Comparison of ENCODE assay signal across 12 cellular contexts in the genomic region with DNA sequence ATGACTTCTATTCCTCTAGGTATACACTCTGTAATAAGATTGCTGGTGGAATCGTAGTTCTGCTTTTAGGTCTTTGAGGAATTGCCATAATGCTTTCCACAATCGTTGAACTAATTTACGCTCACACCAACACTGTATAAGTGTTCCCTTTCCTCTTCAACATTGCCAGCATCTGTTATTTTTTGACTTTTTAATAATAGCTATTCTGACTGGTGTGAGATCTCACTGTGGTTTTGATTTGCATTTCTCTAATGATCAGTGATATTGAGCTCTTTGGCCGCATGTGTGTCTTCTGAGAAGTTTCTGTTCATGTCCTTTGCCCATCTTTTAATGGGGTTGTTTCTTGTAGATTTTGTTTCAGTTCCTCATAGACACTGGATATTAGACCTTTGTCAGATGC. TPM values are rescaled to one million over a fixed set of nuclear protein-coding genes. Genes with fewer than 3 reads are reported as not detected.
A peak's percentile ranks its signal among the peaks of the same experiment; 100 is the strongest.
DNase-seq lines count a peak whose midpoint lies in the region; ATAC-seq lines count a peak whose summit lies in the region.
"Had no signal": no experiment of that assay in that cellular context is flagged by ENCODE, and none has a peak within 500 bp of the region (broad histone marks: within the 10 kb centered on the region; RNA-seq: fewer than 3 reads in every experiment).

No MANE protein-coding gene starts in this region.

- no peak overlapping the region for H2BK5ac ChIP-seq in trophoblast cell (ENCODE audit: low read depth, low read length, poor library complexity)

- H3K27ac ChIP-seq in trophoblast cell (ENCODE audit: low read depth, low read length), result no peak overlapping the region
- H3K27ac ChIP-seq: coronary artery, heart left ventricle, RWPE1 had no signal

- H4K8ac ChIP-seq in trophoblast cell (ENCODE audit: low read depth, low read length), result no peak overlapping the region

- no peaks in the 10 kb centered on the region for H3K9me3 ChIP-seq in trophoblast cell (ENCODE audit: insufficient read depth, low read depth, low read length)

- H3K14ac ChIP-seq in trophoblast cell (ENCODE audit: low read length), result no peak overlapping the region

- no peak overlapping the region for H3K4ac ChIP-seq in trophoblast cell (ENCODE audit: low read depth, low read length)

- H3K4me1 ChIP-seq in trophoblast cell (ENCODE audit: control insufficient read depth in 1 of 2, insufficient read depth in 2 of 2, low read length in 2 of 2), result no peaks in the 10 kb centered on the region

- no peak overlapping the region for H3K9ac ChIP-seq in trophoblast cell (ENCODE audit: low read length)

- no peak overlapping the region for H4K12ac ChIP-seq in trophoblast cell (ENCODE audit: low read depth, low read length)

- no peak overlapping the region for H3K23ac ChIP-seq in trophoblast cell (ENCODE audit: low read length)

- H2BK12ac ChIP-seq in trophoblast cell (ENCODE audit: low read length), result no peak overlapping the region

- DNase-seq in stimulated activated naive CD8-positive, alpha-beta T cell treated with anti-CD3 and anti-CD28 coated beads, Interleukin-15, Interleukin-2, amounts not matched to agents 100 U/mL and 50 U/mL, for 24 hours, result no peak
- DNase-seq in GF-D8 (lab: John Stamatoyannopoulos, UW) (no peak), trophoblast cell (no peak)
- no peak for DNase-seq in activated T-helper 1 cell treated with anti-CD3 and anti-CD28 coated beads, Interleukin-12 subunit alpha, Interleukin-12 subunit beta, Interleukin-2, Interleukin-4 antibody, amounts not matched to agents 30 ng/mL and 10 ng/mL and 1 ng/mL, durations not matched to agents 14 hours and 24 hours and 36 hours (ENCODE audit: low spot score)
- no peak for DNase-seq in NK-92 treated with Interleukin-12 subunit alpha and Interleukin-12 subunit beta, amount 100 ng/mL, for 24 hours (lab: John Stamatoyannopoulos, UW)
- DNase-seq: activated CD8-positive, alpha-beta memory T cell treated with anti-CD3 and anti-CD28 coated beads, Interleukin-2, amount 50 U/mL, for 48 hours; heart left ventricle had no signal

- H3K18ac ChIP-seq in trophoblast cell (ENCODE audit: low read length), result no peak overlapping the region

- no peak overlapping the region for H2AK5ac ChIP-seq in trophoblast cell (ENCODE audit: low read length)

- H3K4me3 Mint-ChIP-seq in stimulated activated naive CD8-positive, alpha-beta T cell treated with anti-CD3 and anti-CD28 coated beads, Interleukin-15, Interleukin-2, amounts not matched to agents 100 ng/mL and 50 ng/mL, for 24 hours, result no peak overlapping the region
- H3K4me3 Mint-ChIP-seq in activated T-helper 1 cell treated with anti-CD3 and anti-CD28 coated beads, Interleukin-12 subunit alpha, Interleukin-12 subunit beta, Interleukin-2, Interleukin-4 antibody, amounts not matched to agents 30 ng/mL and 10 ng/mL and 1 ng/mL, durations not matched to agents 14 hours and 24 hours and 36 hours, result no peak overlapping the region

- ATAC-seq in stimulated activated naive CD8-positive, alpha-beta T cell treated with anti-CD3 and anti-CD28 coated beads, Interleukin-15, Interleukin-2, amounts not matched to agents 100 U/mL and 50 U/mL, for 24 hours, result no peak
- ATAC-seq in HG02571 (IDR thresholded peaks at IDR 0.05; ENCODE audit: unreplicated experiment), result peak; percentile 97
- ATAC-seq in HG03457 (IDR thresholded peaks at IDR 0.05; ENCODE audit: unreplicated experiment), result peak; percentile 94

- no peak overlapping the region for H2BK120ac ChIP-seq in trophoblast cell (ENCODE audit: insufficient read depth, low read length, poor library complexity)

- no peaks in the 10 kb centered on the region for H3K27me3 ChIP-seq in trophoblast cell (ENCODE audit: insufficient read depth, low read length)
- H3K27me3 ChIP-seq: heart left ventricle had no signal

- H3K4me1 Mint-ChIP-seq in stimulated activated naive CD8-positive, alpha-beta T cell treated with anti-CD3 and anti-CD28 coated beads, Interleukin-15, Interleukin-2, amounts not matched to agents 100 ng/mL and 50 ng/mL, for 24 hours (ENCODE audit: low read depth), result peaks cover 47% of the 10 kb centered on the region
- peaks cover 18% of the 10 kb centered on the region for H3K4me1 Mint-ChIP-seq in activated T-helper 1 cell treated with anti-CD3 and anti-CD28 coated beads, Interleukin-12 subunit alpha, Interleukin-12 subunit beta, Interleukin-2, Interleukin-4 antibody, amounts not matched to agents 30 ng/mL and 10 ng/mL and 1 ng/mL, durations not matched to agents 14 hours and 24 hours and 36 hours (ENCODE audit: low read depth)

- WGBS in trophoblast cell (ENCODE audit: extremely low coverage, insufficient coverage, insufficient read length), result no CpG with 5 or more reads among the region's 4 CpGs

- H3K79me1 ChIP-seq in trophoblast cell (ENCODE audit: low read length), result no peaks in the 10 kb centered on the region

- H2AFZ ChIP-seq in trophoblast cell (ENCODE audit: insufficient read depth, low read length, poor library complexity), result no peak overlapping the region

- peaks cover 88% of the 10 kb centered on the region for H3K36me3 Mint-ChIP-seq in stimulated activated naive CD8-positive, alpha-beta T cell treated with anti-CD3 and anti-CD28 coated beads, Interleukin-15, Interleukin-2, amounts not matched to agents 100 ng/mL and 50 ng/mL, for 24 hours (ENCODE audit: low read depth)
- H3K36me3 Mint-ChIP-seq in activated T-helper 1 cell treated with anti-CD3 and anti-CD28 coated beads, Interleukin-12 subunit alpha, Interleukin-12 subunit beta, Interleukin-2, Interleukin-4 antibody, amounts not matched to agents 30 ng/mL and 10 ng/mL and 1 ng/mL, durations not matched to agents 14 hours and 24 hours and 36 hours (ENCODE audit: low read depth), result peaks cover 64% of the 10 kb centered on the region

- peaks cover 6% of the 10 kb centered on the region for H3K9me3 Mint-ChIP-seq in stimulated activated naive CD8-positive, alpha-beta T cell treated with anti-CD3 and anti-CD28 coated beads, Interleukin-15, Interleukin-2, amounts not matched to agents 100 ng/mL and 50 ng/mL, for 24 hours
- H3K9me3 Mint-ChIP-seq in activated T-helper 1 cell treated with anti-CD3 and anti-CD28 coated beads, Interleukin-12 subunit alpha, Interleukin-12 subunit beta, Interleukin-2, Interleukin-4 antibody, amounts not matched to agents 30 ng/mL and 10 ng/mL and 1 ng/mL, durations not matched to agents 14 hours and 24 hours and 36 hours, result peaks cover 12% of the 10 kb centered on the region

- no peak overlapping the region for H4K91ac ChIP-seq in trophoblast cell (ENCODE audit: low read depth, low read length)

- peaks cover 2 to 7% of the 10 kb centered on the region in 2 experiments for H3K36me3 ChIP-seq in trophoblast cell (ENCODE audit: control insufficient read depth in 1 of 2, insufficient read depth in 2 of 2, low read length in 2 of 2)

- no peaks in the 10 kb centered on the region for H3K27me3 Mint-ChIP-seq in stimulated activated naive CD8-positive, alpha-beta T cell treated with anti-CD3 and anti-CD28 coated beads, Interleukin-15, Interleukin-2, amounts not matched to agents 100 ng/mL and 50 ng/mL, for 24 hours
- H3K27me3 Mint-ChIP-seq in activated T-helper 1 cell treated with anti-CD3 and anti-CD28 coated beads, Interleukin-12 subunit alpha, Interleukin-12 subunit beta, Interleukin-2, Interleukin-4 antibody, amounts not matched to agents 30 ng/mL and 10 ng/mL and 1 ng/mL, durations not matched to agents 14 hours and 24 hours and 36 hours (ENCODE audit: insufficient read depth), result no peaks in the 10 kb centered on the region

- no peaks in the 10 kb centered on the region for H3K79me2 ChIP-seq in trophoblast cell (ENCODE audit: control insufficient read depth, insufficient read depth, low read length, poor library complexity)

- no peak overlapping the region for H3K4me2 ChIP-seq in trophoblast cell (ENCODE audit: low read length)

- H3K27ac Mint-ChIP-seq in stimulated activated naive CD8-positive, alpha-beta T cell treated with anti-CD3 and anti-CD28 coated beads, Interleukin-15, Interleukin-2, amounts not matched to agents 100 ng/mL and 50 ng/mL, for 24 hours, result peak overlapping the region; percentile 45
- H3K27ac Mint-ChIP-seq in activated T-helper 1 cell treated with anti-CD3 and anti-CD28 coated beads, Interleukin-12 subunit alpha, Interleukin-12 subunit beta, Interleukin-2, Interleukin-4 antibody, amounts not matched to agents 30 ng/mL and 10 ng/mL and 1 ng/mL, durations not matched to agents 14 hours and 24 hours and 36 hours, result no peak overlapping the region

- intact Hi-C loops in activated T-helper 1 cell treated with anti-CD3 and anti-CD28 coated beads, Interleukin-12 subunit alpha, Interleukin-12 subunit beta, Interleukin-2, Interleukin-4 antibody, amounts not matched to agents 30 ng/mL and 10 ng/mL and 1 ng/mL, durations not matched to agents 14 hours and 24 hours and 36 hours (cut with micrococcal nuclease), result no loop called here

- H3K4me3 ChIP-seq in trophoblast cell (ENCODE audit: low read depth, low read length), result no peak overlapping the region
- H3K4me3 ChIP-seq: coronary artery, heart left ventricle had no signal

RNA-seq across cellular contexts. Expression of a gene that starts 12.8 kb away (rescaled TPM):
- 17.6 and 17.8 TPM in 2 replicates for total RNA-seq in activated T-helper 1 cell treated with anti-CD3 and anti-CD28 coated beads, Interleukin-12 subunit alpha, Interleukin-12 subunit beta, Interleukin-2, Interleukin-4 antibody, amounts not matched to agents 30 ng/mL and 10 ng/mL and 1 ng/mL, durations not matched to agents 14 hours and 24 hours and 36 hours
- 4.8 and 5.1 TPM in 2 replicates for polyA plus RNA-seq in trophoblast cell (2013)

RNA-seq across cellular contexts. Expression of a gene that starts 57.5 kb away (rescaled TPM):
- 72.4 and 79.7 TPM in 2 replicates for total RNA-seq in activated T-helper 1 cell treated with anti-CD3 and anti-CD28 coated beads, Interleukin-12 subunit alpha, Interleukin-12 subunit beta, Interleukin-2, Interleukin-4 antibody, amounts not matched to agents 30 ng/mL and 10 ng/mL and 1 ng/mL, durations not matched to agents 14 hours and 24 hours and 36 hours
- 5.7 and 6.0 TPM in 2 replicates for polyA plus RNA-seq in trophoblast cell (2013)
